In genomic region chr3:52319921-52320595, GRCh38 we compare ENCODE assay signal across 22 cellular contexts.
"Had no signal": no experiment of that assay in that cellular context is flagged by ENCODE, and none has a peak within 500 bp of the region (broad histone marks: within the 10 kb centered on the region; RNA-seq: fewer than 3 reads in every experiment).

No MANE protein-coding gene starts in this region.

- H3K36me3 ChIP-seq: gastrocnemius medialis, transverse colon had no signal

- DNase-seq: activated CD4-positive, alpha-beta memory T cell treated with anti-CD3 and anti-CD28 coated beads, Interleukin-2, amount 10 ng/mL, durations not matched to agents 7 days and 5 days; activated CD4-positive, alpha-beta T cell treated with anti-CD3 and anti-CD28 coated beads for 4 hours; activated naive CD8-positive, alpha-beta T cell treated with anti-CD3 and anti-CD28 coated beads, Interleukin-2, amount 50 U/mL, for 24 hours; activated T-cell treated with anti-CD3 and anti-CD28 coated beads, Interleukin-2, amount 50 U/mL, for 4 hours; amygdala; effector CD4-positive, alpha-beta T cell; gastrocnemius medialis; islet precursor cell; left colon; naive B cell; nephron progenitor cell; spleen; stimulated activated CD4-positive, alpha-beta T cell treated with anti-CD3 and anti-CD28 coated beads, Interleukin-2, amount 100 ng/mL, for 48 hours; stimulated activated naive CD8-positive, alpha-beta T cell treated with anti-CD3 and anti-CD28 coated beads, Interleukin-15, Interleukin-2, amounts not matched to agents 100 U/mL and 50 U/mL, for 24 hours; testis; transverse colon had no signal

- H3K27me3 Mint-ChIP-seq: activated CD4-positive, alpha-beta memory T cell treated with anti-CD3 and anti-CD28 coated beads, Interleukin-2, amount 10 ng/mL, durations not matched to agents 7 days and 5 days; activated naive CD4-positive, alpha-beta T cell treated with anti-CD3 and anti-CD28 coated beads, Interleukin-2, amount 50 U/mL, for 24 hours; activated naive CD8-positive, alpha-beta T cell treated with anti-CD3 and anti-CD28 coated beads, Interleukin-2, amount 50 U/mL, for 24 hours; naive B cell had no signal

- H3K4me2 ChIP-seq: hepatocyte had no signal

- H3K27ac ChIP-seq: gastrocnemius medialis, hepatocyte, spleen, testis, transverse colon had no signal

- H2AFZ ChIP-seq: hepatocyte had no signal

- H3K36me3 Mint-ChIP-seq: activated naive CD4-positive, alpha-beta T cell treated with anti-CD3 and anti-CD28 coated beads, Interleukin-2, amount 50 U/mL, for 24 hours; mesothelial cell of epicardium; naive B cell had no signal

- H3K9me3 ChIP-seq: gastrocnemius medialis, spleen, testis, transverse colon had no signal

- ATAC-seq: activated naive CD8-positive, alpha-beta T cell treated with anti-CD3 and anti-CD28 coated beads, Interleukin-2, amount 50 U/mL, for 24 hours; activated T-cell treated with anti-CD3 and anti-CD28 coated beads, Interleukin-2, amount 50 U/mL, for 4 hours; gastrocnemius medialis; left colon; right cardiac atrium; stimulated activated naive CD8-positive, alpha-beta T cell treated with anti-CD3 and anti-CD28 coated beads, Interleukin-15, Interleukin-2, amounts not matched to agents 100 U/mL and 50 U/mL, for 24 hours had no signal

- H3K4me3 Mint-ChIP-seq: activated CD4-positive, alpha-beta memory T cell treated with anti-CD3 and anti-CD28 coated beads, Interleukin-2, amount 10 ng/mL, durations not matched to agents 7 days and 5 days; activated naive CD4-positive, alpha-beta T cell treated with anti-CD3 and anti-CD28 coated beads, Interleukin-2, amount 50 U/mL, for 24 hours; activated naive CD8-positive, alpha-beta T cell treated with anti-CD3 and anti-CD28 coated beads, Interleukin-2, amount 50 U/mL, for 24 hours; activated T-cell treated with anti-CD3 and anti-CD28 coated beads, Interleukin-2, amount 50 U/mL, for 4 hours; dendritic cell treated with granulocyte-macrophage colony-stimulating factor and Interleukin-4, amounts not matched to agents 40 ng/mL and 50 ng/mL, for 4 days; mesothelial cell of epicardium; naive B cell; nephron progenitor cell had no signal

- H3K27me3 ChIP-seq: gastrocnemius medialis, hepatocyte, spleen, testis, transverse colon had no signal

- H3K9me3 Mint-ChIP-seq: activated CD4-positive, alpha-beta memory T cell treated with anti-CD3 and anti-CD28 coated beads, Interleukin-2, amount 10 ng/mL, durations not matched to agents 7 days and 5 days; activated naive CD4-positive, alpha-beta T cell treated with anti-CD3 and anti-CD28 coated beads, Interleukin-2, amount 50 U/mL, for 24 hours; activated naive CD8-positive, alpha-beta T cell treated with anti-CD3 and anti-CD28 coated beads, Interleukin-2, amount 50 U/mL, for 24 hours; activated T-cell treated with anti-CD3 and anti-CD28 coated beads, Interleukin-2, amount 50 U/mL, for 4 hours; activated T-helper 2 cell treated with anti-CD3 and anti-CD28 coated beads, Interferon-gamma antibody, Interleukin-2, Interleukin-4, amounts not matched to agents 10 μg/mL and 5 μg/mL and 100 μg/mL, durations not matched to agents 14 hours and 24 hours and 36 hours; dendritic cell treated with granulocyte-macrophage colony-stimulating factor and Interleukin-4, amounts not matched to agents 40 ng/mL and 50 ng/mL, for 4 days; mesothelial cell of epicardium; naive B cell; nephron progenitor cell had no signal

- H3K4me3 ChIP-seq: gastrocnemius medialis, hepatocyte, spleen, testis, transverse colon had no signal

- H3K79me2 ChIP-seq: hepatocyte had no signal

- H3K27ac Mint-ChIP-seq: activated CD4-positive, alpha-beta memory T cell treated with anti-CD3 and anti-CD28 coated beads, Interleukin-2, amount 10 ng/mL, durations not matched to agents 7 days and 5 days; activated naive CD4-positive, alpha-beta T cell treated with anti-CD3 and anti-CD28 coated beads, Interleukin-2, amount 50 U/mL, for 24 hours; activated naive CD8-positive, alpha-beta T cell treated with anti-CD3 and anti-CD28 coated beads, Interleukin-2, amount 50 U/mL, for 24 hours; activated T-helper 2 cell treated with anti-CD3 and anti-CD28 coated beads, Interferon-gamma antibody, Interleukin-2, Interleukin-4, amounts not matched to agents 10 μg/mL and 5 μg/mL and 100 μg/mL, durations not matched to agents 14 hours and 24 hours and 36 hours; dendritic cell treated with granulocyte-macrophage colony-stimulating factor and Interleukin-4, amounts not matched to agents 40 ng/mL and 50 ng/mL, for 4 days; mesothelial cell of epicardium; nephron progenitor cell had no signal
